In genomic region chr3:178152988-178153387, GRCh38 we compare ENCODE assay signal across 23 cellular contexts.
"Had no signal": no experiment of that assay in that cellular context is flagged by ENCODE, and none has a peak within 500 bp of the region (broad histone marks: within the 10 kb centered on the region; RNA-seq: fewer than 3 reads in every experiment).

No MANE protein-coding gene starts in this region.

- H3K36me3 ChIP-seq: colonic mucosa, esophagus muscularis mucosa, esophagus squamous epithelium, gastrocnemius medialis, gastroesophageal sphincter, heart left ventricle, heart right ventricle had no signal

- DNase-seq: colonic mucosa; cortex of kidney; dermis blood vessel endothelial cell; dorsolateral prefrontal cortex; effector CD4-positive, alpha-beta T cell; effector CD8-positive, alpha-beta T cell; effector memory CD4-positive, alpha-beta T cell; effector memory CD8-positive, alpha-beta T cell; endodermal cell; erythroblast; esophagus squamous epithelium; foreskin fibroblast; foreskin keratinocyte; foreskin melanocyte; gastrocnemius medialis; glutamatergic neuron; heart left ventricle; heart right ventricle had no signal

- H3K27ac ChIP-seq: colonic mucosa, coronary artery, dorsolateral prefrontal cortex, epithelial cell of prostate, esophagus muscularis mucosa, esophagus squamous epithelium, foreskin keratinocyte, gastrocnemius medialis, gastroesophageal sphincter, heart left ventricle, heart right ventricle had no signal

- H3K4me1 ChIP-seq: colonic mucosa, esophagus muscularis mucosa, esophagus squamous epithelium, foreskin keratinocyte, gastrocnemius medialis, gastroesophageal sphincter, heart left ventricle, heart right ventricle had no signal

- H3K9me3 ChIP-seq: colonic mucosa, esophagus muscularis mucosa, esophagus squamous epithelium, gastrocnemius medialis, gastroesophageal sphincter, heart left ventricle, heart right ventricle had no signal

- ATAC-seq: effector memory CD8-positive, alpha-beta T cell; esophagus mucosa; foreskin keratinocyte; gastrocnemius medialis; gastroesophageal sphincter; heart left ventricle; heart right ventricle had no signal

- H3K27me3 ChIP-seq: colonic mucosa, dorsolateral prefrontal cortex, esophagus muscularis mucosa, esophagus squamous epithelium, foreskin keratinocyte, gastrocnemius medialis, gastroesophageal sphincter, heart left ventricle, heart right ventricle had no signal

- H3K4me3 ChIP-seq: colonic mucosa, coronary artery, esophagus muscularis mucosa, esophagus squamous epithelium, gastrocnemius medialis, gastroesophageal sphincter, heart left ventricle, heart right ventricle had no signal
